Comparison of ENCODE assay signal across 8 cellular contexts in genomic region chr7:35519971-35520809, GRCh38.
DNase-seq lines count a peak whose midpoint lies in the region; ATAC-seq and TF ChIP-seq lines count a peak whose summit lies in the region.

No MANE protein-coding gene starts in this region.

- H3K4me3 ChIP-seq in AG04449 (ENCODE audit: low read depth, low read length) = no peak overlapping the region

- H3K27me3 Mint-ChIP-seq in T-helper 2 cell treated with Interferon-gamma antibody and Interleukin-4, amounts not matched to agents 5 μg/mL and 100 μg/mL, for 36 hours (ENCODE audit: low read depth) = peaks cover 7% of the 10 kb centered on the region

- no peaks in the 10 kb centered on the region for H3K36me3 Mint-ChIP-seq in T-helper 2 cell treated with Interferon-gamma antibody and Interleukin-4, amounts not matched to agents 5 μg/mL and 100 μg/mL, for 36 hours (ENCODE audit: low read depth)

- DNase-seq in AG04449 (ENCODE audit: low read depth, low spot score) = no peak
- peak; percentile 73 for DNase-seq in GM13977 (ENCODE audit: low spot score)
- peak; percentile 60 for DNase-seq in NCI-H1694 treated with DMSO at 0.1 percent for 48 hours (lab: John Stamatoyannopoulos, UW)
- DNase-seq in T-helper 2 cell treated with Interferon-gamma antibody and Interleukin-4, amounts not matched to agents 5 μg/mL and 100 μg/mL, for 36 hours (ENCODE audit: low spot score) = peak; percentile 35
- peak; percentile 7 for DNase-seq in brain pericyte (ENCODE audit: low read depth, low spot score)
- peak; percentile 86 for DNase-seq in iPS-NIHi7 (ENCODE audit: extremely low spot score)
- DNase-seq in stimulated activated CD4-positive, alpha-beta T cell treated with anti-CD3 and anti-CD28 coated beads, Interleukin-2, amount 100 ng/mL, for 4 hours (ENCODE audit: low read depth) = peak; percentile 19

- peaks cover 1% of the 10 kb centered on the region for H3K4me1 Mint-ChIP-seq in T-helper 2 cell treated with Interferon-gamma antibody and Interleukin-4, amounts not matched to agents 5 μg/mL and 100 μg/mL, for 36 hours (ENCODE audit: low read depth)

- no peaks in the 10 kb centered on the region for H3K9me3 Mint-ChIP-seq in T-helper 2 cell treated with Interferon-gamma antibody and Interleukin-4, amounts not matched to agents 5 μg/mL and 100 μg/mL, for 36 hours

- H3K27ac Mint-ChIP-seq in T-helper 2 cell treated with Interferon-gamma antibody and Interleukin-4, amounts not matched to agents 5 μg/mL and 100 μg/mL, for 36 hours = no peak overlapping the region

- H3K4me3 Mint-ChIP-seq in T-helper 2 cell treated with Interferon-gamma antibody and Interleukin-4, amounts not matched to agents 5 μg/mL and 100 μg/mL, for 36 hours = no peak overlapping the region

- in situ Hi-C loops in GM13977 (cut with MboI; ENCODE audit: low pct_unique_long_range_greater_than_20kb, low sequenced_read_pairs, unreplicated experiment) = loop anchor here (25.0 kb wide), 1 partner anchor 333 kb away; no protein-coding TSS in a partner anchor

- TF ChIP-seq CTCF in AG04449 (IDR thresholded peaks at IDR 0.05; ENCODE audit: insufficient read depth, low read length, missing control alignments) (peak; percentile 72), GM13977 (IDR thresholded peaks at IDR 0.05; ENCODE audit: extremely low read depth, insufficient read depth, missing control alignments) (peak; percentile 84)

- CTCF ChIA-PET in AG04449 (lab: Yijun Ruan, JAX) = interaction anchor here (0.6 to 3.3 kb wide), 25 partner anchors 8 to 759 kb away, joined by 3 to 14 read pairs (median 4); no protein-coding TSS in a partner anchor

- POLR2A ChIA-PET in AG04449 (lab: Yijun Ruan, JAX) = no interaction called here

- ATAC-seq in HG02938 (IDR thresholded peaks at IDR 0.05; ENCODE audit: unreplicated experiment) = peak; percentile 87
